Comparison of ENCODE assay signal across 9 cellular contexts in genomic region chr19:55340784-55341147, GRCh38. TPM values are rescaled to one million over a fixed set of nuclear protein-coding genes. Genes with fewer than 3 reads are reported as not detected.
DNase-seq lines count a peak whose midpoint lies in the region; ATAC-seq and TF ChIP-seq lines count a peak whose summit lies in the region.
"Had no signal": no experiment of that assay in that cellular context is flagged by ENCODE, and none has a peak within 500 bp of the region (broad histone marks: within the 10 kb centered on the region; RNA-seq: fewer than 3 reads in every experiment).

No MANE protein-coding gene starts in this region.

- intact Hi-C loops in activated B cell treated with CpG ODN at 0.5 μM for 24 hours (cut with micrococcal nuclease) = no loop called here
- intact Hi-C loops in head of caudate nucleus (cut with DNase I) = loop anchor here (5.0 kb wide), 1 partner anchor 42 kb away; the partner anchor contains the start of gene TMEM238

- ATAC-seq in activated B cell treated with CpG ODN at 0.5 μM for 24 hours (ENCODE audit: low read depth) = no peak
- no peak for ATAC-seq in GM21390 (IDR thresholded peaks at IDR 0.05; ENCODE audit: unreplicated experiment)
- no peak for ATAC-seq in HG02759 (IDR thresholded peaks at IDR 0.05; ENCODE audit: unreplicated experiment)

- H3K36me3 Mint-ChIP-seq in activated B cell treated with CpG ODN at 0.5 μM for 24 hours (ENCODE audit: low read depth) = peaks cover 6% of the 10 kb centered on the region

- no peaks in the 10 kb centered on the region for H3K9me3 Mint-ChIP-seq in activated B cell treated with CpG ODN at 0.5 μM for 24 hours

- DNase-seq in AG09309 (ENCODE audit: low read depth) (no peak), activated B cell treated with CpG ODN at 0.5 μM for 24 hours (no peak), head of caudate nucleus (peak in 30 of 42 donors; percentile 17 to 65 (median 40)), DMS79 (lab: John Stamatoyannopoulos, UW) (no peak)
- peak; percentile 46 for DNase-seq in stimulated activated CD8-positive, alpha-beta memory T cell treated with anti-CD3 and anti-CD28 coated beads, Interleukin-4, amount 100 ng/mL, for 48 hours

- TF ChIP-seq CTCF in AG09309 (IDR thresholded peaks at IDR 0.05; ENCODE audit: control insufficient read depth, insufficient read depth, low read depth, low read length, missing control alignments) (peak; percentile 36), GM12875 (IDR thresholded peaks at IDR 0.05; ENCODE audit: borderline replicate concordance, insufficient read depth, low read depth, low read length) (no peak), activated B cell treated with CpG ODN at 0.5 μM for 24 hours (IDR thresholded peaks at IDR 0.05) (no peak)

- CTCF ChIA-PET in activated B cell treated with CpG ODN at 0.5 μM for 24 hours (lab: Charles Lee) = no interaction called here

- POLR2A ChIA-PET in activated B cell treated with CpG ODN at 0.5 μM for 24 hours (lab: Charles Lee) = interaction anchor here (1.5 kb wide), 1 partner anchor 43 kb away, joined by 6 read pairs; the partner anchor contains the start of gene TMEM238

- H3K4me3 Mint-ChIP-seq in activated B cell treated with CpG ODN at 0.5 μM for 24 hours = peak overlapping the region; percentile 83

- H3K4me3 ChIP-seq in AG09309 (ENCODE audit: control insufficient read depth, low read depth, low read length) (peak overlapping the region; percentile 77), GM12875 (ENCODE audit: low read depth, low read length) (peak overlapping the region; percentile 72)

- H3K27ac Mint-ChIP-seq in activated B cell treated with CpG ODN at 0.5 μM for 24 hours = no peak overlapping the region

- peaks cover 5% of the 10 kb centered on the region for H3K27me3 Mint-ChIP-seq in activated B cell treated with CpG ODN at 0.5 μM for 24 hours

- peaks cover 31% of the 10 kb centered on the region for H3K4me1 Mint-ChIP-seq in activated B cell treated with CpG ODN at 0.5 μM for 24 hours

RNA-seq across cellular contexts. Expression of gene KMT5C, which starts 1.1 kb away (rescaled TPM):
- total RNA-seq in activated B cell treated with CpG ODN at 0.5 μM for 24 hours = 7.2 and 8.1 TPM in 2 replicates

RNA-seq across cellular contexts. Expression of gene COX6B2, which starts 13.8 kb away (rescaled TPM):
- not detected in 2 replicates for total RNA-seq in activated B cell treated with CpG ODN at 0.5 μM for 24 hours
- total RNA-seq: LHCN-M2 had no signal

RNA-seq across cellular contexts. Expression of gene TMEM150B, which starts 15.6 kb away (rescaled TPM):
- total RNA-seq in activated B cell treated with CpG ODN at 0.5 μM for 24 hours = not detected in 2 replicates
- total RNA-seq: LHCN-M2 had no signal

RNA-seq across cellular contexts. Expression of gene GARIN5B, which starts 22.3 kb away (rescaled TPM):
- not detected in 2 replicates for total RNA-seq in activated B cell treated with CpG ODN at 0.5 μM for 24 hours
- total RNA-seq: LHCN-M2 had no signal

RNA-seq across cellular contexts. Expression of gene IL11, which starts 29.5 kb away (rescaled TPM):
- total RNA-seq in activated B cell treated with CpG ODN at 0.5 μM for 24 hours = not detected in 2 replicates

Comparison
In these comparisons a context has a peak if more than half of its experiments do, and no peak if none do; other contexts are left out.
1. DNase-seq: peak in head of caudate nucleus (30 of 42) and stimulated activated CD8-positive, alpha-beta memory T cell treated with anti-CD3 and anti-CD28 coated beads, Interleukin-4, amount 100 ng/mL, for 48 hours (single experiment); none in AG09309 (single experiment), activated B cell treated with CpG ODN at 0.5 μM for 24 hours (single experiment) and DMS79 (single experiment).